11 cellular contexts compared by ENCODE assay signal in genomic region chr12:6945613-6946012, GRCh38. TPM values are rescaled to one million over a fixed set of nuclear protein-coding genes. Genes with fewer than 3 reads are reported as not detected.
A peak's percentile ranks its signal among the peaks of the same experiment; 100 is the strongest.
DNase-seq lines count a peak whose midpoint lies in the region; ATAC-seq, FAIRE-seq and TF ChIP-seq lines count a peak whose summit lies in the region.
"Had no signal": no experiment of that assay in that cellular context is flagged by ENCODE, and none has a peak within 500 bp of the region (broad histone marks: within the 10 kb centered on the region; RNA-seq: fewer than 3 reads in every experiment).

No MANE protein-coding gene starts in this region.

- DNase-seq in activated naive CD4-positive, alpha-beta T cell treated with anti-CD3 and anti-CD28 coated beads for 36 hours, result no peak
- no peak for DNase-seq in activated naive CD4-positive, alpha-beta T cell treated with Interleukin-2 at 50 U/mL for 16 hours
- no peak for DNase-seq in activated T-cell treated with anti-CD3 and anti-CD28 coated beads, Interleukin-2, amount 50 U/mL, for 72 hours
- DNase-seq in kidney, result peak; percentile 75
- no peak for DNase-seq in transverse colon
- DNase-seq in AML-193 (lab: John Stamatoyannopoulos, UW), result no peak
- no peak for DNase-seq in NCI-H526 treated with DMSO at 0.1 percent for 48 hours (lab: John Stamatoyannopoulos, UW)
- DNase-seq: tibial artery had no signal

- 70% methylated on average over 11 of the region's 11 CpGs; no CpG with 5 or more reads in 1 of the 2 donors for WGBS in transverse colon (ENCODE audit: low coverage in 1 of 2), 2 donors

- peaks cover 59% of the 10 kb centered on the region for H3K4me1 Mint-ChIP-seq in activated naive CD4-positive, alpha-beta T cell treated with anti-CD3 and anti-CD28 coated beads for 36 hours (ENCODE audit: low read depth)
- peaks cover 76% of the 10 kb centered on the region for H3K4me1 Mint-ChIP-seq in activated T-cell treated with anti-CD3 and anti-CD28 coated beads, Interleukin-2, amount 50 U/mL, for 72 hours (ENCODE audit: low read depth)

- TF ChIP-seq POLR2A in transverse colon (IDR thresholded peaks at IDR 0.05), result no peak

- CTCF ChIA-PET in activated naive CD4-positive, alpha-beta T cell treated with anti-CD3 and anti-CD28 coated beads for 36 hours (lab: Charles Lee), result interaction anchor here (0.8 to 11.8 kb wide), 9 partner anchors 7 to 163 kb away, joined by 3 to 397 read pairs (median 7); partner anchors contain the start of genes C1RL and SPSB2

- no peaks in the 10 kb centered on the region for H3K27me3 Mint-ChIP-seq in activated naive CD4-positive, alpha-beta T cell treated with anti-CD3 and anti-CD28 coated beads for 36 hours (ENCODE audit: low read depth)
- no peaks in the 10 kb centered on the region for H3K27me3 Mint-ChIP-seq in activated T-cell treated with anti-CD3 and anti-CD28 coated beads, Interleukin-2, amount 50 U/mL, for 72 hours (ENCODE audit: low read depth)

- H3K27me3 ChIP-seq in transverse colon, result no peaks in the 10 kb centered on the region
- H3K27me3 ChIP-seq: tibial artery had no signal

- H3K9me3 Mint-ChIP-seq in activated naive CD4-positive, alpha-beta T cell treated with anti-CD3 and anti-CD28 coated beads for 36 hours, result no peaks in the 10 kb centered on the region
- H3K9me3 Mint-ChIP-seq in activated T-cell treated with anti-CD3 and anti-CD28 coated beads, Interleukin-2, amount 50 U/mL, for 72 hours, result no peaks in the 10 kb centered on the region

- H3K27ac ChIP-seq in kidney (ENCODE audit: low read depth in 2 of 2, low read length in 2 of 2) (peak overlapping the region; percentile 63 to 83), transverse colon (peak overlapping the region; percentile 93 to 99 (median 95))

- no peak for FAIRE-seq in kidney (lab: Jason Lieb, UNC)

- no peak for ATAC-seq in activated T-cell treated with anti-CD3 and anti-CD28 coated beads, Interleukin-2, amount 50 U/mL, for 72 hours (replicated peaks in 1 of 2)
- no peak for ATAC-seq in HG02884 (IDR thresholded peaks at IDR 0.05; ENCODE audit: unreplicated experiment)

- peak overlapping the region; percentile 93 for H3K27ac Mint-ChIP-seq in activated naive CD4-positive, alpha-beta T cell treated with anti-CD3 and anti-CD28 coated beads for 36 hours
- peak overlapping the region; percentile 100 for H3K27ac Mint-ChIP-seq in activated T-cell treated with anti-CD3 and anti-CD28 coated beads, Interleukin-2, amount 50 U/mL, for 72 hours

- no peak for TF ChIP-seq CTCF in kidney (IDR thresholded peaks at IDR 0.05; ENCODE audit: borderline replicate concordance, extremely low read depth, insufficient read depth)
- TF ChIP-seq CTCF in transverse colon (IDR thresholded peaks at IDR 0.05), result no peak

- peak overlapping the region; percentile 4 to 93 for H3K9ac ChIP-seq in kidney (ENCODE audit: low read length in 2 of 2)

- H3K4me3 ChIP-seq in kidney (ENCODE audit: low read length in 2 of 2), result peak overlapping the region; percentile 30 to 89
- peak overlapping the region in 1 of 4 donors; percentile 52 for H3K4me3 ChIP-seq in transverse colon

- H3K36me3 ChIP-seq in kidney (ENCODE audit: control insufficient read depth in 1 of 2, insufficient read depth in 2 of 2, low read length in 2 of 2) (peaks cover 0 to 4% of the 10 kb centered on the region in 2 donors), transverse colon (no peaks in the 10 kb centered on the region)

- no peak for TF ChIP-seq EP300 in transverse colon (IDR thresholded peaks at IDR 0.05; ENCODE audit: low read depth)

- intact Hi-C loops in activated naive CD4-positive, alpha-beta T cell treated with anti-CD3 and anti-CD28 coated beads for 36 hours (cut with micrococcal nuclease), result loop anchor here (2.0 kb wide), 1 partner anchor 41 kb away; the partner anchor contains the start of gene LRRC23
- intact Hi-C loops in kidney (cut with DNase I) (loop anchor here (10.0 kb wide), 1 partner anchor 149 kb away; the partner anchor contains the start of gene C1R), transverse colon (cut with DNase I; ENCODE audit: low total_unique reads) (no loop called here)

- H3K4me1 ChIP-seq in kidney (ENCODE audit: control insufficient read depth in 1 of 2, insufficient read depth in 1 of 2, low read depth in 1 of 2, low read length in 2 of 2) (peaks cover 23 to 25% of the 10 kb centered on the region in 2 donors), transverse colon (peaks cover 21 to 50% (median 28%) of the 10 kb centered on the region in 4 donors)

- H3K9me3 ChIP-seq in kidney (ENCODE audit: control insufficient read depth in 1 of 2, low read length in 2 of 2) (no peaks in the 10 kb centered on the region), transverse colon (no peaks in the 10 kb centered on the region)
- H3K9me3 ChIP-seq: tibial artery had no signal

- H3K4me3 Mint-ChIP-seq in activated naive CD4-positive, alpha-beta T cell treated with anti-CD3 and anti-CD28 coated beads for 36 hours, result peak overlapping the region; percentile 94
- peak overlapping the region; percentile 77 to 92 for H3K4me3 Mint-ChIP-seq in activated T-cell treated with anti-CD3 and anti-CD28 coated beads, Interleukin-2, amount 50 U/mL, for 72 hours

- peaks cover 15% of the 10 kb centered on the region for H3K36me3 Mint-ChIP-seq in activated naive CD4-positive, alpha-beta T cell treated with anti-CD3 and anti-CD28 coated beads for 36 hours (ENCODE audit: low read depth)
- peaks cover 0 to 6% of the 10 kb centered on the region in 2 donors for H3K36me3 Mint-ChIP-seq in activated T-cell treated with anti-CD3 and anti-CD28 coated beads, Interleukin-2, amount 50 U/mL, for 72 hours (ENCODE audit: insufficient read depth in 2 of 2)

- in situ Hi-C loops in transverse colon (cut with MboI; ENCODE audit: low pct_ligation_motif_present in 1 of 4, low pct_unique_long_range_greater_than_20kb in 1 of 4, low sequenced_read_pairs in 3 of 4), result loop anchor here in 3 of 4 donors (10.0 to 25.0 kb wide), 2 partner anchors 159 to 167 kb away; partner anchors contain the start of gene C1RL (in 3 of the 3)

RNA-seq across cellular contexts. Expression of gene C12orf57, which starts 1.8 kb away (rescaled TPM):
- total RNA-seq in activated naive CD4-positive, alpha-beta T cell treated with anti-CD3 and anti-CD28 coated beads for 36 hours, result 100 to 1,000 TPM; 242 to 245 TPM
- 100 to 1,000 TPM; 259 to 301 TPM for total RNA-seq in activated T-cell treated with anti-CD3 and anti-CD28 coated beads, Interleukin-2, amount 50 U/mL, for 72 hours
- total RNA-seq in kidney (175 TPM), transverse colon (100 to 1,000 TPM; 303 to 452 (median 386) TPM)
- 336 TPM for polyA plus RNA-seq in kidney (ENCODE audit: insufficient read depth, low read depth, low replicate concordance)

RNA-seq across cellular contexts. Expression of gene RNU7-1, which starts 2.0 kb away (rescaled TPM):
- not detected for total RNA-seq in activated naive CD4-positive, alpha-beta T cell treated with anti-CD3 and anti-CD28 coated beads for 36 hours
- total RNA-seq in activated T-cell treated with anti-CD3 and anti-CD28 coated beads, Interleukin-2, amount 50 U/mL, for 72 hours, result not detected
- total RNA-seq in kidney (not detected), transverse colon (not detected)
- not detected for polyA plus RNA-seq in kidney (ENCODE audit: insufficient read depth, low read depth, low replicate concordance)
- total RNA-seq: osteoblast; T-helper 2 cell treated with Interferon-gamma antibody and Interleukin-4, amounts not matched to agents 100 ng/mL and 5 ng/mL, for 36 hours had no signal

RNA-seq across cellular contexts. Expression of gene PTPN6, which starts 5.5 kb away (rescaled TPM):
- total RNA-seq in activated naive CD4-positive, alpha-beta T cell treated with anti-CD3 and anti-CD28 coated beads for 36 hours, result 100 to 1,000 TPM; 334 to 348 TPM
- total RNA-seq in activated T-cell treated with anti-CD3 and anti-CD28 coated beads, Interleukin-2, amount 50 U/mL, for 72 hours, result 100 to 1,000 TPM; 238 to 313 TPM
- total RNA-seq in kidney, result 70.8 TPM
- 38.0 TPM for polyA plus RNA-seq in kidney (ENCODE audit: insufficient read depth, low read depth, low replicate concordance)
- 10 to 100 TPM; 21.7 to 49.0 (median 36.1) TPM for total RNA-seq in transverse colon

RNA-seq across cellular contexts. Expression of gene ATN1, which starts 17.9 kb away (rescaled TPM):
- total RNA-seq in activated naive CD4-positive, alpha-beta T cell treated with anti-CD3 and anti-CD28 coated beads for 36 hours, result 10 to 100 TPM; 20.1 to 22.2 TPM
- total RNA-seq in activated T-cell treated with anti-CD3 and anti-CD28 coated beads, Interleukin-2, amount 50 U/mL, for 72 hours, result 10 to 100 TPM; 51.4 to 64.9 TPM
- 119 TPM for total RNA-seq in kidney
- polyA plus RNA-seq in kidney (ENCODE audit: insufficient read depth, low read depth, low replicate concordance), result 34.2 TPM
- total RNA-seq in transverse colon, result 100 to 1,000 TPM in 2 of 4 donors, 10 to 100 TPM in 2; 59.1 to 160 (median 112) TPM

RNA-seq across cellular contexts. Expression of gene PHB2, which starts 24.9 kb away (rescaled TPM):
- 100 to 1,000 TPM; 389 to 392 TPM for total RNA-seq in activated naive CD4-positive, alpha-beta T cell treated with anti-CD3 and anti-CD28 coated beads for 36 hours
- 100 to 1,000 TPM; 296 to 348 TPM for total RNA-seq in activated T-cell treated with anti-CD3 and anti-CD28 coated beads, Interleukin-2, amount 50 U/mL, for 72 hours
- 141 TPM for total RNA-seq in kidney
- polyA plus RNA-seq in kidney (ENCODE audit: insufficient read depth, low read depth, low replicate concordance), result 222 TPM
- 100 to 1,000 TPM; 196 to 402 (median 263) TPM for total RNA-seq in transverse colon
